ENCODE assay signal across 27 cellular contexts in genomic region chr20:50469796-50470195, GRCh38.
"Had no signal": no experiment of that assay in that cellular context is flagged by ENCODE, and none has a peak within 500 bp of the region (broad histone marks: within the 10 kb centered on the region; RNA-seq: fewer than 3 reads in every experiment).

No MANE protein-coding gene starts in this region.

- H2AFZ ChIP-seq: hepatocyte had no signal

- DNase-seq: colonic mucosa; cortex of kidney; effector CD8-positive, alpha-beta T cell; effector memory CD8-positive, alpha-beta T cell; endodermal cell; erythroblast; esophagus squamous epithelium; foreskin melanocyte; gastrocnemius medialis; glutamatergic neuron; head of caudate nucleus; hypothalamus; immature natural killer cell; islet precursor cell; kidney; kidney glomerular epithelial cell; left colon; left lung; lower lobe of right lung; mesenchymal stem cell; mucosa of descending colon; naive B cell had no signal

- H3K79me2 ChIP-seq: hepatocyte had no signal

- H3K4me3 Mint-ChIP-seq: dendritic cell treated with granulocyte-macrophage colony-stimulating factor and Interleukin-4, amounts not matched to agents 40 ng/mL and 50 ng/mL, for 4 days; effector memory CD8-positive, alpha-beta T cell; endodermal cell; immature natural killer cell; mesothelial cell of epicardium had no signal

- H3K27me3 ChIP-seq: colonic mucosa, esophagus squamous epithelium, gastrocnemius medialis, hepatocyte, left lung had no signal

- ATAC-seq: effector memory CD8-positive, alpha-beta T cell; gastrocnemius medialis; mucosa of descending colon had no signal

- H3K4me2 ChIP-seq: hepatocyte had no signal

- H3K27me3 Mint-ChIP-seq: dendritic cell treated with granulocyte-macrophage colony-stimulating factor and Interleukin-4, amounts not matched to agents 40 ng/mL and 50 ng/mL, for 4 days had no signal

- H3K27ac Mint-ChIP-seq: dendritic cell treated with granulocyte-macrophage colony-stimulating factor and Interleukin-4, amounts not matched to agents 40 ng/mL and 50 ng/mL, for 4 days; effector memory CD8-positive, alpha-beta T cell; endodermal cell; immature natural killer cell; mesothelial cell of epicardium had no signal

- H3K4me3 ChIP-seq: colonic mucosa, esophagus squamous epithelium, gastrocnemius medialis, hepatocyte, left lung, lower lobe of right lung, mucosa of descending colon had no signal

- FAIRE-seq: endometrium, kidney had no signal

- H3K36me3 Mint-ChIP-seq: immature natural killer cell, mesothelial cell of epicardium, naive B cell had no signal

- H3K27ac ChIP-seq: colonic mucosa, epithelial cell of prostate, esophagus squamous epithelium, gastrocnemius medialis, hepatocyte, left lung, lower lobe of right lung had no signal

- H3K9me3 ChIP-seq: colonic mucosa, esophagus squamous epithelium, gastrocnemius medialis, left lung, lower lobe of right lung, mucosa of descending colon had no signal

- H3K9me3 Mint-ChIP-seq: effector memory CD8-positive, alpha-beta T cell; endodermal cell had no signal

- H3K4me1 Mint-ChIP-seq: endodermal cell, immature natural killer cell had no signal

- H3K36me3 ChIP-seq: colonic mucosa, esophagus squamous epithelium, gastrocnemius medialis, left lung, lower lobe of right lung had no signal
